Comparison of ENCODE assay signal across 2 cellular contexts in the genomic region with DNA sequence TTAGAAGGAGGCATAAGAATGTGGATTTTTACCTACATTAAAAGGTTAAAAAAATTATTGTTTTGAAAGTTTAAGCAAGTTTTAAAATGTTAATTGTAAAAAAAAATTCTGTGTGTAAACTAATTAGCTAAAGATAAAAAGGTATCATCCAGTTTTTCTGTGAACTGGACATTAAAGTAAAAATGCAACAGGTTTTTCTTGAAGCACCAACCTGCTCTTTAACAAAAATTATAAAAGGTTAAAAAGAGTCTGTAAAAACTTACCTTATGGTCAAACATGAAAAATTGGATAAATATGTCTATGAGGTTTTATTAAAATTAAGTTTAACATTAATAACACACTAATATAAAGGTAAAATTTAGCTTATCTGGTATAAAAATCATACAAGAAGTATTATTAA.
TF ChIP-seq lines count a peak whose summit lies in the region.

No MANE protein-coding gene starts in this region.

TF ChIP-seq in HEK293, 187 proteins besides CTCF, POLR2A, EP300 and RAD21:
- TF ChIP-seq SCRT2 (tag by site-specific recombination; IDR thresholded peaks at IDR 0.05) = peak; percentile 53; the same call in 1 of the 2 replicates

TF ChIP-seq in K562, 482 proteins besides CTCF, POLR2A, EP300 and RAD21:
- TF ChIP-seq ZNF175 (CRISPR knock-in tag; IDR thresholded peaks at IDR 0.05; ENCODE audit: low read depth) (0 out of 2 replicates have a peak, but pooled peaks have one; percentile 6), POLR2H (tag; IDR thresholded peaks at IDR 0.05; ENCODE audit: low read depth) (peak; percentile 82)
- TF ChIP-seq, protein P1, sequence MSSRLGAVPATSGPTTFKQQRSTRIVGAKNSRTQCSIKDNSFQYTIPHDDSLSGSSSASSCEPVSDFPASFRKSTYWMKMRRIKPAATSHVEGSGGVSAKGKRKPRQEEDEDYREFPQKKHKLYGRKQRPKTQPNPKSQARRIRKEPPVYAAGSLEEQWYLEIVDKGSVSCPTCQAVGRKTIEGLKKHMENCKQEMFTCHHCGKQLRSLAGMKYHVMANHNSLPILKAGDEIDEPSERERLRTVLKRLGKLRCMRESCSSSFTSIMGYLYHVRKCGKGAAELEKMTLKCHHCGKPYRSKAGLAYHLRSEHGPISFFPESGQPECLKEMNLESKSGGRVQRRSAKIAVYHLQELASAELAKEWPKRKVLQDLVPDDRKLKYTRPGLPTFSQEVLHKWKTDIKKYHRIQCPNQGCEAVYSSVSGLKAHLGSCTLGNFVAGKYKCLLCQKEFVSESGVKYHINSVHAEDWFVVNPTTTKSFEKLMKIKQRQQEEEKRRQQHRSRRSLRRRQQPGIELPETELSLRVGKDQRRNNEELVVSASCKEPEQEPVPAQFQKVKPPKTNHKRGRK (tag; IDR thresholded peaks at IDR 0.05) = peak; percentile 76; the same call in 1 of the 2 replicates
